ENCODE assay signal across 32 cellular contexts in the genomic region with DNA sequence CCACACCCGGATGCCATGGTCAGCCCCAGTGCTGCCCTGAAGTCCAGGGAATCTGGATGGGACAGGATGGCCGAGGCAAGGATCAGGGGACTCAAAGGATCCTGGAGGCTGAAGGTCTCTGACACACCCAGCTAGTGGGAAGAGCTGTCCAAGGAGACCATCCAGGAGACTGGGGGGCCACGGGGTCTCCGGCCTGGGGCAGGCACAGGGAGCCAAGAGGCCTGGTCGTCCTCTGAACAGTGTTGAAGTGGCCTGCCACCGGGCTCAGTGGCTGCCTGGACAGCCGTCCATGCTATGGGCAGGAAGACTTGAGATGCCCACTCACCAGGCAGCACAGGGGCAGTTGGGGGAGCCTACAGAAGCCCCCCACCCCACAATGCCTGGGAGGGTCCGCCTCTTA.
"Had no signal": no experiment of that assay in that cellular context is flagged by ENCODE, and none has a peak within 500 bp of the region (broad histone marks: within the 10 kb centered on the region; RNA-seq: fewer than 3 reads in every experiment).

No MANE protein-coding gene starts in this region.

- H3K27ac ChIP-seq: KMS-11 had no signal

- H3K4me2 ChIP-seq: KMS-11 had no signal

- H3K9ac ChIP-seq: KMS-11 had no signal

- H3K9me3 ChIP-seq: MG63 had no signal

- H3K4me3 ChIP-seq: MG63 had no signal

- DNase-seq: Karpas-422, Kasumi-1, MM.1S, MV-4-11, NCI-H1048, NCI-H1092, NCI-H1092 treated with DMSO at 0.1 percent for 48 hours, NCI-H1105, NCI-H1105 treated with DMSO at 0.1 percent for 48 hours, NCI-H1417 treated with DMSO at 0.1 percent for 48 hours, NCI-H1436, NCI-H1436 treated with DMSO at 0.1 percent for 48 hours, NCI-H146, NCI-H1694, NCI-H1694 treated with DMSO at 0.1 percent for 48 hours, NCI-H187, NCI-H187 treated with DMSO at 0.1 percent for 48 hours, NCI-H1930, NCI-H2029, NCI-H2029 treated with DMSO at 0.1 percent for 48 hours, NCI-H2081, NCI-H2081 treated with DMSO at 0.1 percent for 48 hours, NCI-H2107, NCI-H2171, NCI-H2171 treated with DMSO at 0.1 percent for 48 hours, NCI-H226, NCI-H345, NCI-H446, NCI-H446 treated with DMSO at 0.1 percent for 48 hours, NCI-H510A had no signal

- H3K27me3 ChIP-seq: MG63 had no signal
